In genomic region chr2:20242727-20243377, GRCh38 we compare ENCODE assay signal across 1 cellular context.
TF ChIP-seq lines count a peak whose summit lies in the region.

No MANE protein-coding gene starts in this region.

TF ChIP-seq in GM23338, 12 proteins besides CTCF, POLR2A, EP300 and RAD21 (continued from another document):
- TF ChIP-seq ZNF462 (CRISPR knock-in tag; IDR thresholded peaks at IDR 0.05) (no peak), CREB1 (CRISPR knock-in tag; IDR thresholded peaks at IDR 0.05; ENCODE audit: low read depth) (no peak)
TF ChIP-seq in GM23338: peak in this region for 0.
